37 cellular contexts compared by ENCODE assay signal in the genomic region with DNA sequence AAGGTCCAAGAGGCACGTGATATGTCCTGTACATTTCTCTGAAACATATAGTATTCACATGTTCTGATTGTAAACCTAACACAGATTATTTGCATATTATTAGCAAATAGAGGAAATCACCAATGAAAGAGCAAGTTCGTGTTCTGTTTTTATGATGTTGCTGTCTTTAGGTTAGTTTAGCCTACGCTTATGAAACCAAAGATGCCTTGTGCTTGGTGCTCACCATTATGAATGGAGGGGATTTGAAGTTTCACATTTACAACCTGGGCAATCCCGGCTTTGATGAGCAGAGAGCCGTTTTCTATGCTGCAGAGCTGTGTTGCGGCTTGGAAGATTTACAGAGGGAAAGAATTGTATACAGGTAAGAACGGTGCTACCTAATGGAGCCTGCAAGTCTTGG. TPM values are rescaled to one million over a fixed set of nuclear protein-coding genes. Genes with fewer than 3 reads are reported as not detected.
"Had no signal": no experiment of that assay in that cellular context is flagged by ENCODE, and none has a peak within 500 bp of the region (broad histone marks: within the 10 kb centered on the region; RNA-seq: fewer than 3 reads in every experiment).

No MANE protein-coding gene starts in this region.

- H3K4me1 ChIP-seq: colonic mucosa, esophagus muscularis mucosa, foreskin keratinocyte, gastroesophageal sphincter, heart left ventricle, left lung, psoas muscle, spleen, suprapubic skin, transverse colon, upper lobe of right lung, uterus had no signal

- H3K27ac Mint-ChIP-seq: dendritic cell treated with granulocyte-macrophage colony-stimulating factor and Interleukin-4, amounts not matched to agents 40 ng/mL and 50 ng/mL, for 4 days; endodermal cell; naive thymus-derived CD8-positive, alpha-beta T cell; nephron progenitor cell; stimulated activated naive B cell treated with anti-CD40 and anti-IgM and Interleukin-4, amounts not matched to agents 10 μg/mL and 1 μg/mL and 100 μg/mL, for 72 hours; stimulated activated naive CD8-positive, alpha-beta T cell treated with anti-CD3 and anti-CD28 coated beads, Interleukin-15, amount 100 ng/mL, for 72 hours had no signal

- H3K36me3 ChIP-seq: colonic mucosa, esophagus muscularis mucosa, left lung, ovary, spleen, suprapubic skin, transverse colon, upper lobe of right lung, uterus had no signal

- H2AFZ ChIP-seq: hepatocyte had no signal

- H3K4me3 ChIP-seq: colonic mucosa, esophagus muscularis mucosa, gastroesophageal sphincter, heart left ventricle, hepatocyte, left lung, ovary, psoas muscle, skin epidermis, spleen, suprapubic skin, transverse colon, upper lobe of right lung, uterus had no signal

- H3K4me3 Mint-ChIP-seq: dendritic cell treated with granulocyte-macrophage colony-stimulating factor and Interleukin-4, amounts not matched to agents 40 ng/mL and 50 ng/mL, for 4 days; endodermal cell; naive thymus-derived CD8-positive, alpha-beta T cell; nephron progenitor cell; stimulated activated naive B cell treated with anti-CD40 and anti-IgM and Interleukin-4, amounts not matched to agents 10 μg/mL and 1 μg/mL and 100 μg/mL, for 72 hours; stimulated activated naive CD8-positive, alpha-beta T cell treated with anti-CD3 and anti-CD28 coated beads, Interleukin-15, amount 100 ng/mL, for 72 hours had no signal

- DNase-seq: colonic mucosa; effector CD8-positive, alpha-beta T cell; endodermal cell; foreskin keratinocyte; heart left ventricle; left cardiac atrium; left lung; nephron progenitor cell; occipital lobe; ovary; psoas muscle; right cardiac atrium; spleen; stimulated activated CD4-positive, alpha-beta T cell treated with anti-CD3 and anti-CD28 coated beads, Interleukin-4, amount 100 ng/mL, for 4 hours; stimulated activated naive B cell treated with anti-CD40 and anti-IgM and Interleukin-4, amounts not matched to agents 10 μg/mL and 1 μg/mL and 100 μg/mL, for 72 hours; stimulated activated naive CD8-positive, alpha-beta T cell treated with anti-CD3 and anti-CD28 coated beads, Interleukin-15, amount 100 ng/mL, for 72 hours; transverse colon; upper lobe of right lung; uterus had no signal

- H3K27me3 ChIP-seq: colonic mucosa, esophagus muscularis mucosa, gastroesophageal sphincter, heart left ventricle, hepatocyte, left lung, ovary, spleen, suprapubic skin, transverse colon, upper lobe of right lung, uterus had no signal

- FAIRE-seq: endothelial cell of umbilical vein, islet of Langerhans had no signal

- H3K27ac ChIP-seq: colonic mucosa, esophagus muscularis mucosa, foreskin keratinocyte, gastroesophageal sphincter, heart left ventricle, hepatocyte, left lung, ovary, psoas muscle, skin epidermis, spleen, suprapubic skin, transverse colon, upper lobe of right lung, uterus had no signal

- H3K4me2 ChIP-seq: hepatocyte had no signal

- H3K9me3 ChIP-seq: colonic mucosa, esophagus muscularis mucosa, gastroesophageal sphincter, heart left ventricle, ovary, psoas muscle, suprapubic skin, transverse colon, upper lobe of right lung, uterus had no signal

- H3K4me1 Mint-ChIP-seq: nephron progenitor cell had no signal

- H3K79me2 ChIP-seq: hepatocyte had no signal

- H3K27me3 Mint-ChIP-seq: stimulated activated naive CD8-positive, alpha-beta T cell treated with anti-CD3 and anti-CD28 coated beads, Interleukin-15, amount 100 ng/mL, for 72 hours had no signal

- ATAC-seq: foreskin keratinocyte; gastroesophageal sphincter; heart left ventricle; left cardiac atrium; left lung; naive thymus-derived CD8-positive, alpha-beta T cell; psoas muscle; right cardiac atrium; stimulated activated naive CD8-positive, alpha-beta T cell treated with anti-CD3 and anti-CD28 coated beads, Interleukin-15, amount 100 ng/mL, for 72 hours; upper lobe of right lung had no signal

RNA-seq across cellular contexts. Expression of a gene that starts 54.9 kb away (rescaled TPM):
- total RNA-seq: colonic mucosa; endodermal cell; endothelial cell of umbilical vein; epithelial cell of proximal tubule; esophagus muscularis mucosa; fibroblast of lung; foreskin keratinocyte; gastroesophageal sphincter; heart left ventricle; hepatocyte; kidney epithelial cell; left cardiac atrium; left lung; lower leg skin; lung microvascular endothelial cell; mesenteric fat pad; myocyte; naive thymus-derived CD8-positive, alpha-beta T cell; occipital lobe; ovary; psoas muscle; renal cortical epithelial cell; right cardiac atrium; spleen; suprapubic skin; transverse colon; upper lobe of right lung; uterus had no signal
- polyA plus RNA-seq: endothelial cell of umbilical vein; fibroblast of lung; foreskin keratinocyte; heart left ventricle; hepatocyte; naive thymus-derived CD8-positive, alpha-beta T cell; ovary; psoas muscle; right cardiac atrium; spleen; thymus had no signal
